Comparison of ENCODE assay signal across 2 cellular contexts in genomic region chr22:45579806-45580702, GRCh38.
TF ChIP-seq lines count a peak whose summit lies in the region.

No MANE protein-coding gene starts in this region.

TF ChIP-seq in HEK293, 187 proteins besides CTCF, POLR2A, EP300 and RAD21 (continued from another document):
- TF ChIP-seq ZBTB48 (tag by site-specific recombination; IDR thresholded peaks at IDR 0.05) (no peak), ZNF513 (tag by site-specific recombination; IDR thresholded peaks at IDR 0.05) (no peak)

TF ChIP-seq in WTC11, 78 proteins besides CTCF, POLR2A, EP300 and RAD21:
- TF ChIP-seq ZMAT4 (CRISPR knock-in tag; IDR thresholded peaks at IDR 0.05), result no peak
- no peak for TF ChIP-seq NFE2L1 (CRISPR knock-in tag; IDR thresholded peaks at IDR 0.05)
- no peak for TF ChIP-seq SMAD4 (CRISPR knock-in tag; IDR thresholded peaks at IDR 0.05)
- TF ChIP-seq, protein P1, sequence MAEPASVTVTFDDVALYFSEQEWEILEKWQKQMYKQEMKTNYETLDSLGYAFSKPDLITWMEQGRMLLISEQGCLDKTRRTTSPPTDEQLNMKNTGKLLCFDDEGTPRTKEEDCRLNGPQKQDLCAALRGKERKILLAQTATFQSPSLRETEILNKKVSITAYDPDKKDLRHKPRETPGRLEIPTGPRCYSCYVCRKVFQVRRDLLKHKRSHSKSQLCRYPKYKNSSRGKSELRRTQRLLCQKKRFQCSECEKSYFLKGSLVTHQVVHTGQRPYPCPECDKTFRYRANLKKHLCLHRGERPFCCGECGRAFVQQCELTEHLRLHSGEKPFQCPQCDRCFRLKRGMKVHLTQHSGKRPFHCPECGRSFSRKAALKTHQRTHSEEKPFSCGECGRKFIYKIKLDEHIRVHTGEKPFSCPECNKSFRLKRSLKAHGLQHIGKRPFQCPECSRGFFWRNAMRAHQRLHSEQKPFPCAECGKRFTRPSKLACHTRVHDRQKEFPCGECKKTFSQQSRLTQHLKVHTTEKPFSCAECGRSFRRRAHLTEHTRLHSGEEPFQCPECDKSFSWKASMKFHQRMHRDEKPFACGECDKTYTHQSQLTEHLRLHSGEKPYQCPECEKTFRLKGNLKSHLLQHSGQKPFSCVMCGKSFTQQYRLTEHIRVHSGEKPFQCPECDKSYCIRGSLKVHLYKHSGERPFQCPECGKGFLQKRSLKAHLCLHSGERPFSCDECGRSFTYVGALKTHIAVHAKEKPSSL (CRISPR knock-in tag; conservative IDR thresholded peaks at IDR 0.05), result no peak
- TF ChIP-seq ZNF263 (CRISPR knock-in tag; IDR thresholded peaks at IDR 0.05; ENCODE audit: low read depth), result no peak
- TF ChIP-seq PRDM15 (CRISPR knock-in tag; IDR thresholded peaks at IDR 0.05), result no peak
- TF ChIP-seq CBFB (CRISPR knock-in tag; IDR thresholded peaks at IDR 0.05; ENCODE audit: low read depth), result no peak
- no peak for TF ChIP-seq NFYB (CRISPR knock-in tag; conservative IDR thresholded peaks at IDR 0.05; ENCODE audit: low read depth)
- no peak for TF ChIP-seq EMX1 (CRISPR knock-in tag; IDR thresholded peaks at IDR 0.05)
- no peak for TF ChIP-seq ATF1 (CRISPR knock-in tag; IDR thresholded peaks at IDR 0.05)
- TF ChIP-seq MAX (CRISPR knock-in tag; IDR thresholded peaks at IDR 0.05), result no peak
- TF ChIP-seq, protein P2, sequence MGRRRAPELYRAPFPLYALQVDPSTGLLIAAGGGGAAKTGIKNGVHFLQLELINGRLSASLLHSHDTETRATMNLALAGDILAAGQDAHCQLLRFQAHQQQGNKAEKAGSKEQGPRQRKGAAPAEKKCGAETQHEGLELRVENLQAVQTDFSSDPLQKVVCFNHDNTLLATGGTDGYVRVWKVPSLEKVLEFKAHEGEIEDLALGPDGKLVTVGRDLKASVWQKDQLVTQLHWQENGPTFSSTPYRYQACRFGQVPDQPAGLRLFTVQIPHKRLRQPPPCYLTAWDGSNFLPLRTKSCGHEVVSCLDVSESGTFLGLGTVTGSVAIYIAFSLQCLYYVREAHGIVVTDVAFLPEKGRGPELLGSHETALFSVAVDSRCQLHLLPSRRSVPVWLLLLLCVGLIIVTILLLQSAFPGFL (CRISPR knock-in tag; IDR thresholded peaks at IDR 0.05; ENCODE audit: borderline replicate concordance), result no peak
- no peak for TF ChIP-seq ZBTB21 (CRISPR knock-in tag; IDR thresholded peaks at IDR 0.05; ENCODE audit: borderline replicate concordance)
- TF ChIP-seq NFATC4 (CRISPR knock-in tag; IDR thresholded peaks at IDR 0.05), result no peak
- TF ChIP-seq, protein P3, sequence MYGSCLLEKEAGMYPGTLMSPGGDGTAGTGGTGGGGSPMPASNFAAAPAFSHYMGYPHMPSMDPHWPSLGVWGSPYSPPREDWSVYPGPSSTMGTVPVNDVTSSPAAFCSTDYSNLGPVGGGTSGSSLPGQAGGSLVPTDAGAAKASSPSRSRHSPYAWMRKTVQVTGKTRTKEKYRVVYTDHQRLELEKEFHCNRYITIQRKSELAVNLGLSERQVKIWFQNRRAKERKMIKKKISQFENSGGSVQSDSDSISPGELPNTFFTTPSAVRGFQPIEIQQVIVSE (CRISPR knock-in tag; IDR thresholded peaks at IDR 0.05; ENCODE audit: borderline replicate concordance), result no peak
- TF ChIP-seq IRF2 (CRISPR knock-in tag; IDR thresholded peaks at IDR 0.05; ENCODE audit: borderline replicate concordance, low read depth), result no peak
- TF ChIP-seq RORB (CRISPR knock-in tag; IDR thresholded peaks at IDR 0.05), result no peak
